Comparison of ENCODE assay signal across 8 cellular contexts in genomic region chr22:30301995-30302809, GRCh38. TPM values are rescaled to one million over a fixed set of nuclear protein-coding genes. Genes with fewer than 3 reads are reported as not detected.
DNase-seq lines count a peak whose midpoint lies in the region; ATAC-seq, FAIRE-seq and TF ChIP-seq lines count a peak whose summit lies in the region.

No MANE protein-coding gene starts in this region.

- FAIRE-seq in GM12892 (lab: Jason Lieb, UNC), result peak; percentile 85

- no peak for DNase-seq in GM12892 (ENCODE audit: insufficient read length)
- peak; percentile 83 for DNase-seq in SW480 (ENCODE audit: low spot score)
- DNase-seq in fibroblast of mammary gland (ENCODE audit: low read depth), result peak; percentile 86
- DNase-seq in stimulated activated CD4-positive, alpha-beta T cell treated with anti-CD3 and anti-CD28 coated beads, Interleukin-1b, Interleukin-23, amount 100 ng/mL, for 48 hours, result no peak
- no peak for DNase-seq in DMS 273 (lab: John Stamatoyannopoulos, UW; ENCODE audit: unreplicated experiment)
- DNase-seq in mesenteric fat pad (ENCODE audit: low spot score), result no peak

- TF ChIP-seq POLR2A in GM12892 (IDR thresholded peaks at IDR 0.05; ENCODE audit: low read depth, low read length), result no peak

- H3K4me3 ChIP-seq in fibroblast of mammary gland (ENCODE audit: control insufficient read depth, low read depth, low read length) (no peak overlapping the region), rectal smooth muscle tissue (ENCODE audit: low read length) (peak overlapping the region; percentile 30)

- ATAC-seq in GM21717 (IDR thresholded peaks at IDR 0.05; ENCODE audit: unreplicated experiment), result no peak

- no peaks in the 10 kb centered on the region for H3K27me3 ChIP-seq in rectal smooth muscle tissue (ENCODE audit: control insufficient read depth, insufficient read depth, low read length)

- peak overlapping the region; percentile 62 for H3K27ac ChIP-seq in rectal smooth muscle tissue (ENCODE audit: low read depth, low read length)

- no peak for TF ChIP-seq CTCF in fibroblast of mammary gland (conservative IDR thresholded peaks at IDR 0.05; ENCODE audit: control insufficient read depth, insufficient read depth, low read depth, low read length)

- H3K9ac ChIP-seq in rectal smooth muscle tissue (ENCODE audit: low read length), result no peak overlapping the region

- peaks cover 17% of the 10 kb centered on the region for H3K36me3 ChIP-seq in rectal smooth muscle tissue (ENCODE audit: control insufficient read depth, insufficient read depth, low read length)

- peaks cover 33% of the 10 kb centered on the region for H3K4me1 ChIP-seq in rectal smooth muscle tissue (ENCODE audit: control insufficient read depth, insufficient read depth, low read length)

RNA-seq across cellular contexts. Expression of gene CASTOR1, which starts 12.9 kb away (rescaled TPM):
- polyA plus RNA-seq in GM12892 (2012; ENCODE audit: missing spikeins), result 4.7 TPM
- 11.6 TPM for total RNA-seq in mesenteric fat pad

RNA-seq across cellular contexts. Expression of gene TBC1D10A, which starts 24.5 kb away (rescaled TPM):
- polyA plus RNA-seq in GM12892 (2012; ENCODE audit: missing spikeins), result 11.7 TPM
- total RNA-seq in mesenteric fat pad, result 25.8 TPM

RNA-seq across cellular contexts. Expression of gene OSM, which starts 35.6 kb away (rescaled TPM):
- polyA plus RNA-seq in GM12892 (2012; ENCODE audit: missing spikeins), result not detected
- 8.0 TPM for total RNA-seq in mesenteric fat pad

RNA-seq across cellular contexts. Expression of gene SF3A1, which starts 54.5 kb away (rescaled TPM):
- 55.5 TPM for polyA plus RNA-seq in GM12892 (2012; ENCODE audit: missing spikeins)
- 119 TPM for total RNA-seq in mesenteric fat pad

RNA-seq across cellular contexts. Expression of gene CCDC157, which starts 54.6 kb away (rescaled TPM):
- polyA plus RNA-seq in GM12892 (2012; ENCODE audit: missing spikeins), result 0.76 TPM
- total RNA-seq in mesenteric fat pad, result 0.77 TPM

Comparison
In these comparisons a context has a peak if more than half of its experiments do, and no peak if none do; other contexts are left out.
1. DNase-seq: peak in SW480 (single experiment) and fibroblast of mammary gland (single experiment); none in GM12892 (single experiment), stimulated activated CD4-positive, alpha-beta T cell treated with anti-CD3 and anti-CD28 coated beads, Interleukin-1b, Interleukin-23, amount 100 ng/mL, for 48 hours (single experiment), DMS 273 (single experiment) and mesenteric fat pad (single experiment).